Comparison of ENCODE assay signal across 16 cellular contexts in genomic region chr14:101071493-101071891, GRCh38.
A peak's percentile ranks its signal among the peaks of the same experiment; 100 is the strongest.
DNase-seq lines count a peak whose midpoint lies in the region; ATAC-seq and TF ChIP-seq lines count a peak whose summit lies in the region.
"Had no signal": no experiment of that assay in that cellular context is flagged by ENCODE, and none has a peak within 500 bp of the region (broad histone marks: within the 10 kb centered on the region; RNA-seq: fewer than 3 reads in every experiment).

No MANE protein-coding gene starts in this region.

- H3K27me3 ChIP-seq in gastroesophageal sphincter: peaks cover 56% of the 10 kb centered on the region
- H3K27me3 ChIP-seq: thyroid gland had no signal

- TF ChIP-seq EP300 in gastroesophageal sphincter (IDR thresholded peaks at IDR 0.05): no peak

- CTCF ChIA-PET in WTC11 (lab: Charles Lee): no interaction called here

- DNase-seq in activated CD4-positive, CD25-positive, alpha-beta regulatory T cell treated with anti-CD3 and anti-CD28 coated beads, Interleukin-2, amount 50 U/mL, for 72 hours: peak; percentile 6
- peak; percentile 6 for DNase-seq in WTC11 (ENCODE audit: low spot score)
- DNase-seq in islet precursor cell: peak; percentile 56
- DNase-seq in stimulated activated CD8-positive, alpha-beta memory T cell treated with anti-CD3 and anti-CD28 coated beads, Interleukin-4, amount 100 ng/mL, for 48 hours: peak; percentile 14
- no peak for DNase-seq in KG1 (lab: John Stamatoyannopoulos, UW)
- DNase-seq: activated gamma-delta T cell treated with Interleukin-2 at 50 U/mL for 16 hours; CD4-positive, CD25-positive, alpha-beta regulatory T cell; DMS79; effector CD8-positive, alpha-beta T cell; NCI-H187; NCI-H446 treated with DMSO at 0.1 percent for 48 hours; nephron progenitor cell; thyroid gland had no signal

- H3K4me1 ChIP-seq in gastroesophageal sphincter: no peaks in the 10 kb centered on the region
- H3K4me1 ChIP-seq: thyroid gland had no signal

- TF ChIP-seq CTCF in WTC11 (IDR thresholded peaks at IDR 0.05) (no peak), gastroesophageal sphincter (IDR thresholded peaks at IDR 0.05) (no peak)

- H3K4me1 Mint-ChIP-seq in WTC11: peaks cover 24% of the 10 kb centered on the region
- H3K4me1 Mint-ChIP-seq in activated T-helper 17 cell treated with anti-CD3 and anti-CD28 coated beads, Interleukin-2, amount 50 U/mL, for 72 hours: no peaks in the 10 kb centered on the region
- H3K4me1 Mint-ChIP-seq: CD4-positive, CD25-positive, alpha-beta regulatory T cell had no signal

- no peaks in the 10 kb centered on the region for H3K36me3 ChIP-seq in gastroesophageal sphincter
- H3K36me3 ChIP-seq: thyroid gland had no signal

- no peak overlapping the region for H3K4me3 ChIP-seq in gastroesophageal sphincter
- H3K4me3 ChIP-seq: thyroid gland had no signal

- H3K4me3 Mint-ChIP-seq in WTC11: no peak overlapping the region
- no peak overlapping the region for H3K4me3 Mint-ChIP-seq in activated T-helper 17 cell treated with anti-CD3 and anti-CD28 coated beads, Interleukin-2, amount 50 U/mL, for 72 hours
- H3K4me3 Mint-ChIP-seq: CD4-positive, CD25-positive, alpha-beta regulatory T cell; nephron progenitor cell had no signal

- no peak overlapping the region for H3K27ac ChIP-seq in gastroesophageal sphincter
- H3K27ac ChIP-seq: thyroid gland had no signal

- peaks cover 6% of the 10 kb centered on the region; the same call in 1 of the 2 replicates for H3K9me3 Mint-ChIP-seq in WTC11
- H3K9me3 Mint-ChIP-seq in activated T-helper 17 cell treated with anti-CD3 and anti-CD28 coated beads, Interleukin-2, amount 50 U/mL, for 72 hours: no peaks in the 10 kb centered on the region
- H3K9me3 Mint-ChIP-seq: nephron progenitor cell had no signal

- no peak overlapping the region for H3K27ac Mint-ChIP-seq in WTC11
- H3K27ac Mint-ChIP-seq in activated T-helper 17 cell treated with anti-CD3 and anti-CD28 coated beads, Interleukin-2, amount 50 U/mL, for 72 hours: no peak overlapping the region
- H3K27ac Mint-ChIP-seq: CD4-positive, CD25-positive, alpha-beta regulatory T cell; nephron progenitor cell had no signal

- no peaks in the 10 kb centered on the region for H3K9me3 ChIP-seq in gastroesophageal sphincter
- H3K9me3 ChIP-seq: thyroid gland had no signal

- peaks cover under 1% of the 10 kb centered on the region; the same call in 1 of the 2 replicates for H3K27me3 Mint-ChIP-seq in WTC11 (ENCODE audit: low read depth)
- H3K27me3 Mint-ChIP-seq in activated T-helper 17 cell treated with anti-CD3 and anti-CD28 coated beads, Interleukin-2, amount 50 U/mL, for 72 hours: peaks cover 19% of the 10 kb centered on the region

- WGBS in gastroesophageal sphincter (ENCODE audit: low coverage in 1 of 2), 2 donors: 40 to 41% methylated on average over 1 to 5 of the region's 12 CpGs

- peaks cover 15% of the 10 kb centered on the region for H3K36me3 Mint-ChIP-seq in WTC11
- no peaks in the 10 kb centered on the region for H3K36me3 Mint-ChIP-seq in activated T-helper 17 cell treated with anti-CD3 and anti-CD28 coated beads, Interleukin-2, amount 50 U/mL, for 72 hours (ENCODE audit: low read depth)
- H3K36me3 Mint-ChIP-seq: CD4-positive, CD25-positive, alpha-beta regulatory T cell had no signal

- TF ChIP-seq POLR2A in gastroesophageal sphincter (IDR thresholded peaks at IDR 0.05): no peak

- ATAC-seq in activated CD4-positive, CD25-positive, alpha-beta regulatory T cell treated with anti-CD3 and anti-CD28 coated beads, Interleukin-2, amount 50 U/mL, for 24 hours: no peak
- no peak for ATAC-seq in WTC11
- no peak for ATAC-seq in gastroesophageal sphincter
- no peak for ATAC-seq in activated T-helper 17 cell treated with anti-CD3 and anti-CD28 coated beads, Interleukin-2, amount 50 U/mL, for 72 hours (replicated peaks)

- POLR2A ChIA-PET in WTC11 (lab: Charles Lee): no interaction called here

TF ChIP-seq in WTC11, 78 proteins besides CTCF, POLR2A, EP300 and RAD21:
- TF ChIP-seq GTF2I (CRISPR knock-in tag; conservative IDR thresholded peaks at IDR 0.05): no peak
TF ChIP-seq in WTC11: peak in this region for 0.
